Comparison of ENCODE assay signal across 22 cellular contexts in the genomic region with DNA sequence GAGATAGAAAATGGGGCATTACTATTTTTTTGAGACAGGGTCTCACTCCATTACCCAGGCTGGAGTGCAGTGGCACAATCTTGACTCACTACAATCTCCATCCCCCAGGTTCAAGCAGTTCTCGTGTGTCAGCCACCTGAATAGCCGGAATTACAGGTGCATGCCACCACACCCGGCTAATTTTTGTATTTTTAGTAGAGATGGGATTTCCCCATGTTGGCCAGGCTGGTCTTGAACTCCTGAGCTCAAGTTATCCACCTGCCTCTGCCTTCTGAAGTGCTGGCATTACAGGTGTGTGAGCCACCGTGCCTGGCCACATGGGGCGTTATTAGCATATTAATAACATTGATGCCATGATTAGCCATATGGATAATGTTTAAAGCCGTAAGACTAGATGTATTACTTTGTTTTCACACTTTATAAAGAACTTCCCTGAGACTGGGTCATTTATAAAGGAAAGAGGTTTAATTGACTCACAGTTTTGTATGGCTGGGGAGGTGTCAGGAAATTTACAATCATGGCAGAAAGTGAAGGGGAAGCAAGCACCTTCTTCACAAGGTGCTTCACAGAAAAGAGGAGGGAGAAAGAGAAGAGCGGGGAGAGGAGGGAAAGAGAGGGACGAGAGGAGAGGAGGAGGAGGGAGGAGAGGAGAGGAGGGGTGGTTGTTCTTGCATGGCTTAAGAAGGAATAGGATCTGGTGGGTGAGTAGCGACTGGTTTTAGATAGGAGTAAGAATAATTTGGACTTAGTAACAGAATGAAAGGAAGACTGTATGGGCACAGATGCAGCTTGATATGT.
"Had no signal": no experiment of that assay in that cellular context is flagged by ENCODE, and none has a peak within 500 bp of the region (broad histone marks: within the 10 kb centered on the region; RNA-seq: fewer than 3 reads in every experiment).

No MANE protein-coding gene starts in this region.

- H3K27ac Mint-ChIP-seq: activated naive CD4-positive, alpha-beta T cell treated with anti-CD3 and anti-CD28 coated beads, Interleukin-2, amount 50 U/mL, for 72 hours; activated T-cell treated with anti-CD3 and anti-CD28 coated beads, Interleukin-2, amount 50 U/mL, for 24 hours; activated T-helper 17 cell treated with anti-CD3 and anti-CD28 coated beads, Interleukin-2, amount 50 U/mL, for 72 hours; memory B cell; natural killer cell treated with Interleukin-12 subunit alpha and Interleukin-12 subunit beta and Interleukin-15 and Interleukin-18, amount 100 ng/mL, for 72 hours; stimulated activated effector memory CD8-positive, alpha-beta T cell treated with anti-CD3 and anti-CD28 coated beads, Interleukin-12 subunit alpha, Interleukin-12 subunit beta, amount 100 ng/mL, for 72 hours had no signal

- H3K27me3 ChIP-seq: foreskin keratinocyte, right lobe of liver had no signal

- H3K4me3 ChIP-seq: left ventricle myocardium inferior, right lobe of liver, skin epidermis had no signal

- H3K4me3 Mint-ChIP-seq: activated T-cell treated with anti-CD3 and anti-CD28 coated beads, Interleukin-2, amount 50 U/mL, for 24 hours; activated T-helper 17 cell treated with anti-CD3 and anti-CD28 coated beads, Interleukin-2, amount 50 U/mL, for 72 hours; brain; memory B cell; natural killer cell treated with Interleukin-12 subunit alpha and Interleukin-12 subunit beta and Interleukin-15 and Interleukin-18, amount 100 ng/mL, for 72 hours; stimulated activated effector memory CD8-positive, alpha-beta T cell treated with anti-CD3 and anti-CD28 coated beads, Interleukin-12 subunit alpha, Interleukin-12 subunit beta, amount 100 ng/mL, for 72 hours; stimulated activated naive CD8-positive, alpha-beta T cell treated with anti-CD3 and anti-CD28 coated beads, Interleukin-15, amount 100 ng/mL, for 72 hours had no signal

- H3K9me3 ChIP-seq: left ventricle myocardium inferior, right lobe of liver had no signal

- H3K9me3 Mint-ChIP-seq: activated naive CD4-positive, alpha-beta T cell treated with anti-CD3 and anti-CD28 coated beads, Interleukin-2, amount 50 U/mL, for 72 hours; activated T-cell treated with anti-CD3 and anti-CD28 coated beads, Interleukin-2, amount 50 U/mL, for 24 hours; activated T-helper 17 cell treated with anti-CD3 and anti-CD28 coated beads, Interleukin-2, amount 50 U/mL, for 72 hours; brain; memory B cell; natural killer cell treated with Interleukin-12 subunit alpha and Interleukin-12 subunit beta and Interleukin-15 and Interleukin-18, amount 100 ng/mL, for 72 hours; stimulated activated effector memory CD8-positive, alpha-beta T cell treated with anti-CD3 and anti-CD28 coated beads, Interleukin-12 subunit alpha, Interleukin-12 subunit beta, amount 100 ng/mL, for 72 hours; stimulated activated naive CD8-positive, alpha-beta T cell treated with anti-CD3 and anti-CD28 coated beads, Interleukin-15, amount 100 ng/mL, for 72 hours had no signal

- H3K4me1 Mint-ChIP-seq: activated T-helper 17 cell treated with anti-CD3 and anti-CD28 coated beads, Interleukin-2, amount 50 U/mL, for 72 hours; memory B cell; stimulated activated effector memory CD8-positive, alpha-beta T cell treated with anti-CD3 and anti-CD28 coated beads, Interleukin-12 subunit alpha, Interleukin-12 subunit beta, amount 100 ng/mL, for 72 hours; stimulated activated naive CD8-positive, alpha-beta T cell treated with anti-CD3 and anti-CD28 coated beads, Interleukin-15, amount 100 ng/mL, for 72 hours had no signal

- H3K36me3 Mint-ChIP-seq: activated naive CD4-positive, alpha-beta T cell treated with anti-CD3 and anti-CD28 coated beads, Interleukin-2, amount 50 U/mL, for 72 hours; brain; memory B cell; natural killer cell treated with Interleukin-12 subunit alpha and Interleukin-12 subunit beta and Interleukin-15 and Interleukin-18, amount 100 ng/mL, for 72 hours; stimulated activated effector memory CD8-positive, alpha-beta T cell treated with anti-CD3 and anti-CD28 coated beads, Interleukin-12 subunit alpha, Interleukin-12 subunit beta, amount 100 ng/mL, for 72 hours had no signal

- H2AFZ ChIP-seq: parathyroid adenoma had no signal

- H3K27ac ChIP-seq: foreskin keratinocyte, left ventricle myocardium inferior, parathyroid adenoma, right lobe of liver, skin epidermis had no signal

- DNase-seq: activated CD8-positive, alpha-beta memory T cell treated with anti-CD3 and anti-CD28 coated beads for 24 hours; activated CD8-positive, alpha-beta memory T cell treated with anti-CD3 and anti-CD28 coated beads, Interleukin-2, amount 50 U/mL, for 4 hours; activated T-cell treated with anti-CD3 and anti-CD28 coated beads, Interleukin-2, amount 50 U/mL, for 24 hours; aorta; erythroblast; foreskin keratinocyte; kidney; left ventricle myocardium inferior; right lobe of liver; stimulated activated CD4-positive, alpha-beta T cell treated with anti-CD3 and anti-CD28 coated beads, Interleukin-2, amount 100 ng/mL, for 24 hours; stimulated activated naive CD8-positive, alpha-beta T cell treated with anti-CD3 and anti-CD28 coated beads, Interleukin-15, amount 100 ng/mL, for 72 hours; T-helper 1 cell; trophoblast cell had no signal

- H3K9ac ChIP-seq: parathyroid adenoma had no signal

- ATAC-seq: activated naive CD4-positive, alpha-beta T cell treated with anti-CD3 and anti-CD28 coated beads, Interleukin-2, amount 50 U/mL, for 72 hours; activated T-helper 17 cell treated with anti-CD3 and anti-CD28 coated beads, Interleukin-2, amount 50 U/mL, for 72 hours; foreskin keratinocyte; natural killer cell treated with Interleukin-12 subunit alpha and Interleukin-12 subunit beta and Interleukin-15 and Interleukin-18, amount 100 ng/mL, for 72 hours; right lobe of liver; stimulated activated effector memory CD8-positive, alpha-beta T cell treated with anti-CD3 and anti-CD28 coated beads, Interleukin-12 subunit alpha, Interleukin-12 subunit beta, amount 100 ng/mL, for 72 hours; stimulated activated naive CD8-positive, alpha-beta T cell treated with anti-CD3 and anti-CD28 coated beads, Interleukin-15, amount 100 ng/mL, for 72 hours had no signal

- FAIRE-seq: kidney, TTC549 had no signal

- H3K4me1 ChIP-seq: foreskin keratinocyte, left ventricle myocardium inferior, parathyroid adenoma, right lobe of liver had no signal

- H3K27me3 Mint-ChIP-seq: activated T-helper 17 cell treated with anti-CD3 and anti-CD28 coated beads, Interleukin-2, amount 50 U/mL, for 72 hours; brain; natural killer cell treated with Interleukin-12 subunit alpha and Interleukin-12 subunit beta and Interleukin-15 and Interleukin-18, amount 100 ng/mL, for 72 hours had no signal

- H3K36me3 ChIP-seq: left ventricle myocardium inferior, right lobe of liver had no signal
